ENCODE assay signal across 22 cellular contexts in genomic region chr20:43029161-43029560, GRCh38.
"Had no signal": no experiment of that assay in that cellular context is flagged by ENCODE, and none has a peak within 500 bp of the region (broad histone marks: within the 10 kb centered on the region; RNA-seq: fewer than 3 reads in every experiment).

No MANE protein-coding gene starts in this region.

- H3K9me3 ChIP-seq: esophagus squamous epithelium, gastrocnemius medialis, heart right ventricle, left lung, lower lobe of right lung, mucosa of descending colon had no signal

- H3K4me3 ChIP-seq: esophagus squamous epithelium, gastrocnemius medialis, heart right ventricle, left lung, lower lobe of right lung, mucosa of descending colon had no signal

- H3K27ac ChIP-seq: epithelial cell of prostate, esophagus squamous epithelium, gastrocnemius medialis, heart right ventricle, left lung, lower lobe of right lung had no signal

- H3K27me3 ChIP-seq: gastrocnemius medialis, left lung had no signal

- DNase-seq: cortex of kidney; effector CD8-positive, alpha-beta T cell; effector memory CD8-positive, alpha-beta T cell; endodermal cell; erythroblast; esophagus squamous epithelium; foreskin fibroblast; foreskin melanocyte; gastrocnemius medialis; glutamatergic neuron; head of caudate nucleus; heart right ventricle; hippocampal formation; left cardiac atrium; left lung; left ventricle myocardium superior; lower lobe of right lung; mesenchymal stem cell; mucosa of descending colon; naive B cell had no signal

- H3K36me3 ChIP-seq: esophagus squamous epithelium, gastrocnemius medialis, heart right ventricle, left lung, lower lobe of right lung had no signal

- ATAC-seq: effector memory CD8-positive, alpha-beta T cell; esophagus mucosa; gastrocnemius medialis; heart right ventricle; left cardiac atrium; left lung; left ventricle myocardium superior; lower lobe of right lung; mucosa of descending colon had no signal

- H3K4me1 ChIP-seq: esophagus squamous epithelium, gastrocnemius medialis, heart right ventricle, left lung, lower lobe of right lung had no signal
